In the genomic region with DNA sequence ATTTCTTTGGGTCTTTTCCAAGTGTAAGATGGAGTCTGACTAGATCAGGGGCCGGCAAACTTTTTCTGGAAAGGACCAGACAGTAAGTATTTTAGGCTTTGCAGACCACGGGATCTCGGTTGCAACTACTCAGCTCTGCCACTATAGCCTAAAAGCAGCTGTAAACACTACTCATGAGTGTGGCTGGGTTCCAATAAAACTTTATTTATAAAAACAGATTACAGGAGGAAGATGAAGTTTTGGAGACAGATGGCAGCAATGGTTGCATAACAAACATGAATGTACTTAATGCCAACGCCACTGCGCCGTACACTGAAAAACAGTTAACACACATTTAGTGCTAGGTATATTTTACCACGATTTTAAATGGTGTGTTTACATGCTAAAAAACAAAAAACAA, we compare ENCODE assay signal across 1 cellular context.
TF ChIP-seq lines count a peak whose summit lies in the region.

No MANE protein-coding gene starts in this region.

TF ChIP-seq in K562, 482 proteins besides CTCF, POLR2A, EP300 and RAD21:
- TF ChIP-seq, protein P1, sequence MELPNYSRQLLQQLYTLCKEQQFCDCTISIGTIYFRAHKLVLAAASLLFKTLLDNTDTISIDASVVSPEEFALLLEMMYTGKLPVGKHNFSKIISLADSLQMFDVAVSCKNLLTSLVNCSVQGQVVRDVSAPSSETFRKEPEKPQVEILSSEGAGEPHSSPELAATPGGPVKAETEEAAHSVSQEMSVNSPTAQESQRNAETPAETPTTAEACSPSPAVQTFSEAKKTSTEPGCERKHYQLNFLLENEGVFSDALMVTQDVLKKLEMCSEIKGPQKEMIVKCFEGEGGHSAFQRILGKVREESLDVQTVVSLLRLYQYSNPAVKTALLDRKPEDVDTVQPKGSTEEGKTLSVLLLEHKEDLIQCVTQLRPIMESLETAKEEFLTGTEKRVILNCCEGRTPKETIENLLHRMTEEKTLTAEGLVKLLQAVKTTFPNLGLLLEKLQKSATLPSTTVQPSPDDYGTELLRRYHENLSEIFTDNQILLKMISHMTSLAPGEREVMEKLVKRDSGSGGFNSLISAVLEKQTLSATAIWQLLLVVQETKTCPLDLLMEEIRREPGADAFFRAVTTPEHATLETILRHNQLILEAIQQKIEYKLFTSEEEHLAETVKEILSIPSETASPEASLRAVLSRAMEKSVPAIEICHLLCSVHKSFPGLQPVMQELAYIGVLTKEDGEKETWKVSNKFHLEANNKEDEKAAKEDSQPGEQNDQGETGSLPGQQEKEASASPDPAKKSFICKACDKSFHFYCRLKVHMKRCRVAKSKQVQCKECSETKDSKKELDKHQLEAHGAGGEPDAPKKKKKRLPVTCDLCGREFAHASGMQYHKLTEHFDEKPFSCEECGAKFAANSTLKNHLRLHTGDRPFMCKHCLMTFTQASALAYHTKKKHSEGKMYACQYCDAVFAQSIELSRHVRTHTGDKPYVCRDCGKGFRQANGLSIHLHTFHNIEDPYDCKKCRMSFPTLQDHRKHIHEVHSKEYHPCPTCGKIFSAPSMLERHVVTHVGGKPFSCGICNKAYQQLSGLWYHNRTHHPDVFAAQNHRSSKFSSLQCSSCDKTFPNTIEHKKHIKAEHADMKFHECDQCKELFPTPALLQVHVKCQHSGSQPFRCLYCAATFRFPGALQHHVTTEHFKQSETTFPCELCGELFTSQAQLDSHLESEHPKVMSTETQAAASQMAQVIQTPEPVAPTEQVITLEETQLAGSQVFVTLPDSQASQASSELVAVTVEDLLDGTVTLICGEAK (IDR thresholded peaks at IDR 0.05): peak; percentile 83
- TF ChIP-seq, protein P1 (CRISPR knock-in tag; IDR thresholded peaks at IDR 0.05): no peak
- no peak for TF ChIP-seq ZNF444 (CRISPR knock-in tag; IDR thresholded peaks at IDR 0.05)
